11 cellular contexts compared by ENCODE assay signal in genomic region chr5:149937610-149938009, GRCh38. TPM values are rescaled to one million over a fixed set of nuclear protein-coding genes. Genes with fewer than 3 reads are reported as not detected.
A peak's percentile ranks its signal among the peaks of the same experiment; 100 is the strongest.
DNase-seq lines count a peak whose midpoint lies in the region; ATAC-seq, FAIRE-seq and TF ChIP-seq lines count a peak whose summit lies in the region.
"Had no signal": no experiment of that assay in that cellular context is flagged by ENCODE, and none has a peak within 500 bp of the region (broad histone marks: within the 10 kb centered on the region; RNA-seq: fewer than 3 reads in every experiment).

No MANE protein-coding gene starts in this region.

- intact Hi-C loops in MCF 10A (cut with micrococcal nuclease) = loop anchor here (2.0 kb wide), 2 partner anchors 21 to 41 kb away; no protein-coding TSS in a partner anchor

- H3K9me3 Mint-ChIP-seq in MCF 10A (ENCODE audit: unreplicated experiment) (no peaks in the 10 kb centered on the region), type B pancreatic cell (no peaks in the 10 kb centered on the region)
- H3K9me3 Mint-ChIP-seq: stimulated activated naive CD8-positive, alpha-beta T cell treated with anti-CD3 and anti-CD28 coated beads, Interleukin-15, Interleukin-2, amounts not matched to agents 100 ng/mL and 50 ng/mL, for 24 hours had no signal

- peak overlapping the region; percentile 43 for H3K4me3 Mint-ChIP-seq in MCF 10A (ENCODE audit: unreplicated experiment)
- no peak overlapping the region for H3K4me3 Mint-ChIP-seq in type B pancreatic cell
- H3K4me3 Mint-ChIP-seq: stimulated activated naive CD8-positive, alpha-beta T cell treated with anti-CD3 and anti-CD28 coated beads, Interleukin-15, Interleukin-2, amounts not matched to agents 100 ng/mL and 50 ng/mL, for 24 hours had no signal

- no TSS peak for BruUV-seq in MCF 10A (replicated peaks; lab: Mats Ljungman, UMichigan)

- H3K4me1 Mint-ChIP-seq in MCF 10A (ENCODE audit: insufficient read depth, unreplicated experiment) (peaks cover 77% of the 10 kb centered on the region), type B pancreatic cell (ENCODE audit: unreplicated experiment) (peaks cover 27% of the 10 kb centered on the region)

- CTCF ChIA-PET in MCF 10A (lab: Yijun Ruan, JAX) = interaction anchor here (0.5 to 8.9 kb wide), 7 partner anchors 14 to 281 kb away, joined by 3 to 105 read pairs (median 10); partner anchors contain the start of gene SLC26A2

- POLR2A ChIA-PET in MCF 10A (lab: Yijun Ruan, JAX) = interaction anchor here (0.6 to 6.3 kb wide), 19 partner anchors 11 to 304 kb away, joined by 3 to 138 read pairs (median 9); partner anchors contain the start of gene SLC26A2

- no peaks in the 10 kb centered on the region for H3K9me3 ChIP-seq in small intestine (ENCODE audit: control insufficient read depth, low read depth)

- H3K36me3 Mint-ChIP-seq in MCF 10A (ENCODE audit: insufficient read depth, unreplicated experiment) = peaks cover 8% of the 10 kb centered on the region
- no peaks in the 10 kb centered on the region for H3K36me3 Mint-ChIP-seq in type B pancreatic cell

- H3K4me1 ChIP-seq in small intestine (ENCODE audit: control insufficient read depth in 2 of 2, insufficient read depth in 1 of 2, low read depth in 1 of 2, low read length in 1 of 2) = no peaks in the 10 kb centered on the region

- H3K27me3 Mint-ChIP-seq in MCF 10A (ENCODE audit: insufficient read depth, unreplicated experiment) (no peaks in the 10 kb centered on the region), type B pancreatic cell (peaks cover 4% of the 10 kb centered on the region)

- H3K36me3 ChIP-seq in small intestine (ENCODE audit: control insufficient read depth in 2 of 2, insufficient read depth in 2 of 2, low read length in 2 of 2) = no peaks in the 10 kb centered on the region

- peak overlapping the region; percentile 98 for H3K27ac Mint-ChIP-seq in MCF 10A (ENCODE audit: low read depth, unreplicated experiment)
- no peak overlapping the region for H3K27ac Mint-ChIP-seq in type B pancreatic cell
- H3K27ac Mint-ChIP-seq: stimulated activated naive CD8-positive, alpha-beta T cell treated with anti-CD3 and anti-CD28 coated beads, Interleukin-15, Interleukin-2, amounts not matched to agents 100 ng/mL and 50 ng/mL, for 24 hours had no signal

- no peak for FAIRE-seq in small intestine (lab: Jason Lieb, UNC)

- no peaks in the 10 kb centered on the region for H3K27me3 ChIP-seq in small intestine (ENCODE audit: control insufficient read depth in 2 of 2, insufficient read depth in 2 of 2, low read length in 2 of 2)

- peak; percentile 10 for DNase-seq in NCI-H82 (lab: John Stamatoyannopoulos, UW)
- no peak for DNase-seq in NCI-H82 treated with DMSO at 0.1 percent for 48 hours (lab: John Stamatoyannopoulos, UW; ENCODE audit: unreplicated experiment)
- peak; percentile 96 for DNase-seq in NCI-H345 treated with DMSO at 0.1 percent for 48 hours (lab: John Stamatoyannopoulos, UW; ENCODE audit: unreplicated experiment)
- DNase-seq in MCF 10A (ENCODE audit: unreplicated experiment) = peak; percentile 92
- peak; percentile 33 for DNase-seq in small intestine
- DNase-seq in type B pancreatic cell (ENCODE audit: extremely low spot score, unreplicated experiment) = no peak
- DNase-seq in activated effector memory CD4-positive, alpha-beta T cell treated with Interleukin-2 at 50 U/mL for 16 hours = no peak

- 10 to 52% (median 35%) methylated on average over 1 of the region's 1 CpG for WGBS in small intestine, 3 donors

- H3K4me3 ChIP-seq in small intestine (ENCODE audit: low read depth in 1 of 2, low read length in 2 of 2) = no peak overlapping the region

- no peak for ATAC-seq in HG03280 (IDR thresholded peaks at IDR 0.05; ENCODE audit: unreplicated experiment)

- no peak for TF ChIP-seq CTCF in MCF 10A (IDR thresholded peaks at IDR 0.05; ENCODE audit: unreplicated experiment)
- TF ChIP-seq CTCF in type B pancreatic cell (conservative IDR thresholded peaks at IDR 0.05) = no peak

- no peak overlapping the region for H3K27ac ChIP-seq in small intestine (ENCODE audit: low read depth in 1 of 2, low read length in 1 of 2)
- H3K27ac ChIP-seq: KMS-11 had no signal

RNA-seq across cellular contexts. Expression of gene PDE6A, which starts 7.0 kb away (rescaled TPM):
- total RNA-seq in MCF 10A (2022) (0.22 and 0.42 TPM in 2 replicates), type B pancreatic cell (ENCODE audit: low replicate concordance) (not detected in 2 replicates)
- under 1 TPM in 1 of 3 donors, not detected in 2; 0.03 TPM for polyA plus RNA-seq in small intestine
- total RNA-seq: mononuclear cell had no signal

RNA-seq across cellular contexts. Expression of gene SLC26A2, which starts 22.9 kb away (rescaled TPM):
- total RNA-seq in MCF 10A (2022) = 44.1 and 56.2 TPM in 2 replicates
- polyA plus RNA-seq in small intestine = 1 to 10 TPM; 2.7 to 5.6 (median 5.3) TPM
- total RNA-seq in type B pancreatic cell (ENCODE audit: low replicate concordance) = 7.8 and 17.4 TPM in 2 replicates

Comparison
In these comparisons a context has a peak if more than half of its experiments do, and no peak if none do; other contexts are left out.
1. DNase-seq: peak in NCI-H82 (single experiment), NCI-H345 treated with DMSO at 0.1 percent for 48 hours (single experiment), MCF 10A (single experiment) and small intestine (single experiment); none in NCI-H82 treated with DMSO at 0.1 percent for 48 hours (single experiment), type B pancreatic cell (single experiment) and activated effector memory CD4-positive, alpha-beta T cell treated with Interleukin-2 at 50 U/mL for 16 hours (single experiment).